ENCODE assay signal across 7 cellular contexts in the genomic region with DNA sequence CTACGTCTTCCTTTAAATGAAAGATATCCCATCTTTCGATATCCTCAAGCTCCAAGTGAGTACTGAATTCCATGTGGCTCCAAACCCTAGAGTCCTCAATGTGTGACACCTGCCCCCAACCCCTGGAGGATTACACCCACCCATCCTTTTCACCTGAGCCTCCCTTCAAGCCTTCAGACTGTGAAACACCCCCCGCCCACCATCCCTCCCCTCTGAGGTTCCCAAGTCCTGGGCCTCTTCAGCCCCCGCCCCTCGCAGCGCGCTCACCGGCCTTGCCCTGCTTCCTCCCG. TPM values are rescaled to one million over a fixed set of nuclear protein-coding genes. Genes with fewer than 3 reads are reported as not detected.
DNase-seq lines count a peak whose midpoint lies in the region; ATAC-seq, FAIRE-seq and TF ChIP-seq lines count a peak whose summit lies in the region.

No MANE protein-coding gene starts in this region.

- H3K36me3 ChIP-seq in small intestine (ENCODE audit: control insufficient read depth in 2 of 2, insufficient read depth in 2 of 2, low read length in 2 of 2): peaks cover 12 to 24% of the 10 kb centered on the region in 2 donors

- no peaks in the 10 kb centered on the region for H3K27me3 ChIP-seq in foreskin keratinocyte
- no peaks in the 10 kb centered on the region for H3K27me3 ChIP-seq in small intestine (ENCODE audit: control insufficient read depth in 2 of 2, insufficient read depth in 2 of 2, low read length in 2 of 2)

- H3K27ac ChIP-seq in foreskin keratinocyte: peak overlapping the region; percentile 91
- peak overlapping the region; percentile 97 to 100 for H3K27ac ChIP-seq in small intestine (ENCODE audit: low read depth in 1 of 2, low read length in 1 of 2)

- H3K4me3 ChIP-seq in small intestine (ENCODE audit: low read depth in 1 of 2, low read length in 2 of 2): peak overlapping the region; percentile 78 to 89

- 0 to 1% (median 0%) methylated on average over 9 of the region's 9 CpGs for WGBS in small intestine, 3 donors

- no peaks in the 10 kb centered on the region for H3K4me1 ChIP-seq in foreskin keratinocyte
- H3K4me1 ChIP-seq in small intestine (ENCODE audit: control insufficient read depth in 2 of 2, insufficient read depth in 1 of 2, low read depth in 1 of 2, low read length in 1 of 2): peaks cover 4 to 9% of the 10 kb centered on the region in 2 donors

- no peak for TF ChIP-seq CTCF in foreskin keratinocyte (conservative IDR thresholded peaks at IDR 0.05)

- no peak for ATAC-seq in foreskin keratinocyte
- ATAC-seq in HG03378 (IDR thresholded peaks at IDR 0.05; ENCODE audit: unreplicated experiment): no peak
- no peak for ATAC-seq in HG02588 (IDR thresholded peaks at IDR 0.05; ENCODE audit: unreplicated experiment)

- FAIRE-seq in HTR-8/SVneo (lab: Jason Lieb, UNC) (no peak), small intestine (lab: Jason Lieb, UNC) (no peak), RCC 7860 (lab: Jason Lieb, UNC) (no peak)

- H3K9me3 ChIP-seq in small intestine (ENCODE audit: control insufficient read depth, low read depth): no peaks in the 10 kb centered on the region

- DNase-seq in HTR-8/SVneo (ENCODE audit: insufficient read length, low spot score): peak; percentile 59
- DNase-seq in activated CD4-positive, alpha-beta T cell treated with anti-CD3 and anti-CD28 coated beads for 4 hours: peak; percentile 70 to 80
- no peak for DNase-seq in foreskin keratinocyte
- DNase-seq in small intestine: no peak
- no peak for DNase-seq in RCC 7860 (ENCODE audit: low spot score)

RNA-seq across cellular contexts. Expression of a gene that starts 0.4 kb away (rescaled TPM):
- 24.7 and 27.3 TPM in 2 replicates for total RNA-seq in foreskin keratinocyte
- 17.1 and 19.4 TPM in 2 replicates for polyA plus RNA-seq in foreskin keratinocyte
- polyA plus RNA-seq in small intestine: 10 to 100 TPM; 22.1 to 27.5 (median 22.2) TPM

RNA-seq across cellular contexts. Expression of a gene that starts 5.3 kb away (rescaled TPM):
- total RNA-seq in foreskin keratinocyte: 12.1 and 20.8 TPM in 2 replicates
- polyA plus RNA-seq in foreskin keratinocyte: 8.6 and 15.4 TPM in 2 replicates
- polyA plus RNA-seq in small intestine: 10 to 100 TPM; 31.9 to 40.7 (median 34.9) TPM

RNA-seq across cellular contexts. Expression of a gene that starts 9.4 kb away (rescaled TPM):
- 187 and 211 TPM in 2 replicates for total RNA-seq in foreskin keratinocyte
- 135 and 145 TPM in 2 replicates for polyA plus RNA-seq in foreskin keratinocyte
- polyA plus RNA-seq in small intestine: 10 to 100 TPM; 59.7 to 84.8 (median 67.8) TPM

RNA-seq across cellular contexts. Expression of a gene that starts 13.3 kb away (rescaled TPM):
- 236 and 285 TPM in 2 replicates for total RNA-seq in foreskin keratinocyte
- 332 and 402 TPM in 2 replicates for polyA plus RNA-seq in foreskin keratinocyte
- polyA plus RNA-seq in small intestine: 100 to 1,000 TPM in 1 of 3 donors, 10 to 100 TPM in 2; 63.7 to 117 (median 81.3) TPM

RNA-seq across cellular contexts. Expression of a gene that starts 22.0 kb away (rescaled TPM):
- 52.9 and 61.6 TPM in 2 replicates for total RNA-seq in foreskin keratinocyte
- 51.1 and 54.6 TPM in 2 replicates for polyA plus RNA-seq in foreskin keratinocyte
- polyA plus RNA-seq in small intestine: 10 to 100 TPM; 33.1 to 51.4 (median 35.7) TPM

Comparison
In these comparisons a context has a peak if more than half of its experiments do, and no peak if none do; other contexts are left out.
1. DNase-seq: peak in HTR-8/SVneo (single experiment) and activated CD4-positive, alpha-beta T cell treated with anti-CD3 and anti-CD28 coated beads for 4 hours (2 of 2); none in foreskin keratinocyte (0 of 2), small intestine (single experiment) and RCC 7860 (single experiment).